In the genomic region with DNA sequence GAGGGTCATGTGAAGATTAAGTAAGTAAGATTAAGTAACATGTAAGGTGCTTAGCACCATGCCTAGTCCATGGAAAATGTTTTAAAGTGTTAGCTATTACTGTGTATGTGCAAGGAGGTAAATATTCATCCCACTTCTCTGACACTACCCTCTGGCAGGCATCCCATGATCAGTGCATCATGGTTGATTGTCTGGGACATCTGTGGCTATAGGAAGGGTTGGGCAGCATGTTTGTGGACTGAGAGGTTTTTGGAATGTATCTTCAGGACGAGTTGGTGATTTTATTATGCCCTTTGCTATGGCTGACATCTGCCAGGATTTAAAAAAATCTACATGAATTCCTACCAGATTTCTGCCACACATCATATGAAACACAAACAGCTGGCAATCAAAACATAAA, we compare ENCODE assay signal across 35 cellular contexts. TPM values are rescaled to one million over a fixed set of nuclear protein-coding genes. Genes with fewer than 3 reads are reported as not detected.
DNase-seq lines count a peak whose midpoint lies in the region; ATAC-seq and TF ChIP-seq lines count a peak whose summit lies in the region.
"Had no signal": no experiment of that assay in that cellular context is flagged by ENCODE, and none has a peak within 500 bp of the region (broad histone marks: within the 10 kb centered on the region; RNA-seq: fewer than 3 reads in every experiment).

No MANE protein-coding gene starts in this region.

- peak overlapping the region; percentile 2 for H3K4me2 ChIP-seq in mammary epithelial cell (ENCODE audit: insufficient read depth, low read depth, low read length)
- H3K4me2 ChIP-seq in SK-N-SH: peak overlapping the region; percentile 19; the same call in 1 of the 2 replicates

- in situ Hi-C loops in mammary epithelial cell (cut with MboI; ENCODE audit: low sequenced_read_pairs in 2 of 2): loop anchor here in 1 of 2 donors (25.0 kb wide), 1 partner anchor 179 kb away; a partner anchor contains a TSS
- in situ Hi-C loops in transverse colon (cut with MboI; ENCODE audit: low pct_ligation_motif_present in 1 of 4, low pct_unique_long_range_greater_than_20kb in 1 of 4, low sequenced_read_pairs in 3 of 4): no loop called here

- no peaks in the 10 kb centered on the region for H3K27me3 Mint-ChIP-seq in MCF 10A (ENCODE audit: insufficient read depth, unreplicated experiment)
- H3K27me3 Mint-ChIP-seq: activated CD4-positive, alpha-beta memory T cell treated with anti-CD3 and anti-CD28 coated beads for 36 hours; effector memory CD8-positive, alpha-beta T cell; stimulated activated naive CD8-positive, alpha-beta T cell treated with anti-CD3 and anti-CD28 coated beads, Interleukin-15, amount 100 ng/mL, for 72 hours; T-cell had no signal

- H3K36me3 Mint-ChIP-seq in MCF 10A (ENCODE audit: insufficient read depth, unreplicated experiment): no peaks in the 10 kb centered on the region
- H3K36me3 Mint-ChIP-seq: activated CD4-positive, alpha-beta memory T cell treated with anti-CD3 and anti-CD28 coated beads for 36 hours; CD8-positive, alpha-beta T cell; immature natural killer cell; T-cell had no signal

- 0% methylated on average over 1 of the region's 1 CpG for whole genome bisulfite sequencing in mammary epithelial cell (ENCODE audit: low coverage, missing lambda C conversion rate)
- WGBS in SK-N-SH (ENCODE audit: low lambda C conversion rate): 4% methylated on average over 1 of the region's 1 CpG
- WGBS in transverse colon (ENCODE audit: low coverage in 1 of 2), 2 donors: 29 to 36% methylated on average over 1 of the region's 1 CpG

- H3K4me3 Mint-ChIP-seq in MCF 10A (ENCODE audit: unreplicated experiment): no peak overlapping the region
- H3K4me3 Mint-ChIP-seq: activated CD4-positive, alpha-beta memory T cell treated with anti-CD3 and anti-CD28 coated beads for 36 hours; activated T-helper 1 cell treated with anti-CD3 and anti-CD28 coated beads, Interleukin-12 subunit alpha, Interleukin-12 subunit beta, Interleukin-2, Interleukin-4 antibody, amounts not matched to agents 30 ng/mL and 10 ng/mL and 1 ng/mL, durations not matched to agents 14 hours and 24 hours and 36 hours; CD8-positive, alpha-beta T cell; effector memory CD8-positive, alpha-beta T cell; immature natural killer cell; nephron; stimulated activated naive CD8-positive, alpha-beta T cell treated with anti-CD3 and anti-CD28 coated beads, Interleukin-15, amount 100 ng/mL, for 72 hours; T-cell had no signal

- CTCF ChIA-PET in mammary epithelial cell (lab: Charles Lee; ENCODE audit: low non-redundant PET) (interaction anchor here (0.6 to 0.7 kb wide), 2 partner anchors 13 to 342 kb away, joined by 5 to 6 read pairs; no protein-coding TSS in a partner anchor), MCF 10A (lab: Yijun Ruan, JAX) (interaction anchor here (0.6 to 1.3 kb wide), 6 partner anchors 9 to 291 kb away, joined by 3 to 5 read pairs (median 4); no protein-coding TSS in a partner anchor), SK-N-SH (lab: Yijun Ruan, JAX) (interaction anchor here (1.0 to 4.7 kb wide), 3 partner anchors 14 to 234 kb away, joined by 3 to 30 read pairs (median 4); no protein-coding TSS in a partner anchor)

- POLR2A ChIA-PET in MCF 10A (lab: Yijun Ruan, JAX): interaction anchor here (0.8 to 1.4 kb wide), 4 partner anchors 9 to 89 kb away, joined by 3 to 5 read pairs (median 3); no protein-coding TSS in a partner anchor
- POLR2A ChIA-PET in SK-N-SH (lab: Yijun Ruan, JAX): no interaction called here

- H4K20me1 ChIP-seq in mammary epithelial cell (ENCODE audit: insufficient read depth, low read length) (no peaks in the 10 kb centered on the region), SK-N-SH (ENCODE audit: insufficient read depth) (no peaks in the 10 kb centered on the region)

- dilution Hi-C loops in mammary epithelial cell (cut with HindIII; ENCODE audit: low sequenced_read_pairs): loop anchor here (10.0 kb wide), 2 partner anchors 181 to 239 kb away; a partner anchor contains a TSS

- intact Hi-C loops in mammary epithelial cell (cut with micrococcal nuclease): no loop called here
- intact Hi-C loops in MCF 10A (cut with micrococcal nuclease): no loop called here
- intact Hi-C loops in transverse colon (cut with DNase I; ENCODE audit: low total_unique reads): no loop called here

- H3K4me3 ChIP-seq in mammary epithelial cell (replicated peaks in 1 of 3; ENCODE audit: insufficient read depth in 1 of 3, low read depth in 2 of 3, low read length in 3 of 3): no peak overlapping the region
- H3K4me3 ChIP-seq in SK-N-SH (ENCODE audit: low read depth in 2 of 2, low read length in 1 of 2): no peak overlapping the region
- H3K4me3 ChIP-seq in transverse colon: no peak overlapping the region
- H3K4me3 ChIP-seq: breast epithelium, coronary artery, gastroesophageal sphincter, HAP-1 had no signal

- peaks cover 9% of the 10 kb centered on the region for H3K4me1 ChIP-seq in mammary epithelial cell (ENCODE audit: insufficient read depth, low read length)
- H3K4me1 ChIP-seq in SK-N-SH (ENCODE audit: control insufficient read depth in 1 of 2, insufficient read depth in 2 of 2, low read depth in 1 of 2, low read length in 1 of 2): no peaks in the 10 kb centered on the region; a peak in 1 of 4 replicates
- peaks cover 6% of the 10 kb centered on the region for H3K4me1 ChIP-seq in foreskin keratinocyte
- H3K4me1 ChIP-seq in transverse colon: peaks cover 0 to 20% (median 10%) of the 10 kb centered on the region in 4 donors
- H3K4me1 ChIP-seq: breast epithelium, gastroesophageal sphincter, HAP-1 had no signal

- H3K9ac ChIP-seq in mammary epithelial cell (ENCODE audit: insufficient read depth, low read length) (no peak overlapping the region), SK-N-SH (no peak overlapping the region)

- ATAC-seq in foreskin keratinocyte (peak; percentile 62), HG02885 (IDR thresholded peaks at IDR 0.05; ENCODE audit: poor library complexity, unreplicated experiment) (no peak)
- ATAC-seq: activated CD4-positive, CD25-positive, alpha-beta regulatory T cell treated with anti-CD3 and anti-CD28 coated beads, Interleukin-2, amount 50 U/mL, for 24 hours; CD8-positive, alpha-beta T cell; effector memory CD8-positive, alpha-beta T cell; esophagus mucosa; gastroesophageal sphincter; stimulated activated naive CD8-positive, alpha-beta T cell treated with anti-CD3 and anti-CD28 coated beads, Interleukin-15, amount 100 ng/mL, for 72 hours; T-cell had no signal

- H3K79me2 ChIP-seq in mammary epithelial cell (ENCODE audit: insufficient read depth, low read length) (no peaks in the 10 kb centered on the region), SK-N-SH (ENCODE audit: insufficient read depth) (no peaks in the 10 kb centered on the region)

- H3K4me1 Mint-ChIP-seq in MCF 10A (ENCODE audit: insufficient read depth, unreplicated experiment): peaks cover 19% of the 10 kb centered on the region
- H3K4me1 Mint-ChIP-seq: immature natural killer cell, nephron, T-cell had no signal

- TF ChIP-seq CTCF in mammary epithelial cell (conservative IDR thresholded peaks at IDR 0.05 in 1 of 2, IDR thresholded peaks at IDR 0.05 in 1 of 2; ENCODE audit: extremely low read depth in 1 of 2, insufficient read depth in 1 of 2, low read depth in 1 of 2, low read length in 2 of 2): no peak
- no peak for TF ChIP-seq CTCF in MCF 10A (IDR thresholded peaks at IDR 0.05; ENCODE audit: unreplicated experiment)
- no peak for TF ChIP-seq CTCF in SK-N-SH (IDR thresholded peaks at IDR 0.05)
- TF ChIP-seq CTCF in foreskin keratinocyte (conservative IDR thresholded peaks at IDR 0.05): no peak
- no peak for TF ChIP-seq CTCF in transverse colon (IDR thresholded peaks at IDR 0.05)

- TF ChIP-seq EP300 in SK-N-SH (IDR thresholded peaks at IDR 0.05; ENCODE audit: borderline replicate concordance in 1 of 2, low read depth in 1 of 2, low read length in 1 of 2): no peak
- TF ChIP-seq EP300 in transverse colon (IDR thresholded peaks at IDR 0.05; ENCODE audit: low read depth): no peak

- DNase-seq in mammary epithelial cell (peak; percentile 75), MCF 10A (ENCODE audit: unreplicated experiment) (no peak), SK-N-SH (no peak), foreskin keratinocyte (peak; percentile 51 to 85), transverse colon (peak; percentile 28), NCI-H187 treated with DMSO at 0.1 percent for 48 hours (lab: John Stamatoyannopoulos, UW) (no peak), caudate nucleus (lab: John Stamatoyannopoulos, UW) (no peak)
- DNase-seq: 8988T; activated CD4-positive, alpha-beta memory T cell treated with anti-CD3 and anti-CD28 coated beads for 36 hours; activated CD8-positive, alpha-beta memory T cell treated with anti-CD3 and anti-CD28 coated beads, Interleukin-2, amount 50 U/mL, for 4 hours; activated naive CD4-positive, alpha-beta T cell treated with anti-CD3 and anti-CD28 coated beads, Interleukin-2, amount 50 U/mL, for 16 hours; AML-193; amygdala; CD8-positive, alpha-beta T cell; DMS153; effector memory CD8-positive, alpha-beta T cell; GDM1; hypothalamus; immature natural killer cell; NCI-H1105; NCI-H1930; small intestine; stimulated activated CD4-positive, alpha-beta T cell treated with anti-CD3 and anti-CD28 coated beads, Interleukin-1b, Interleukin-23, amount 100 ng/mL, for 48 hours; stimulated activated CD8-positive, alpha-beta memory T cell treated with anti-CD3 and anti-CD28 coated beads, Interleukin-4, amount 100 ng/mL, for 48 hours; stimulated activated naive CD8-positive, alpha-beta T cell treated with anti-CD3 and anti-CD28 coated beads, Interleukin-15, amount 100 ng/mL, for 72 hours; T-cell had no signal

- TF ChIP-seq RAD21 in SK-N-SH (IDR thresholded peaks at IDR 0.05; ENCODE audit: low read length): no peak

- no peak overlapping the region for H3K27ac Mint-ChIP-seq in MCF 10A (ENCODE audit: low read depth, unreplicated experiment)
- H3K27ac Mint-ChIP-seq: activated CD4-positive, alpha-beta memory T cell treated with anti-CD3 and anti-CD28 coated beads for 36 hours; activated T-helper 1 cell treated with anti-CD3 and anti-CD28 coated beads, Interleukin-12 subunit alpha, Interleukin-12 subunit beta, Interleukin-2, Interleukin-4 antibody, amounts not matched to agents 30 ng/mL and 10 ng/mL and 1 ng/mL, durations not matched to agents 14 hours and 24 hours and 36 hours; CD8-positive, alpha-beta T cell; effector memory CD8-positive, alpha-beta T cell; immature natural killer cell; nephron; stimulated activated naive CD8-positive, alpha-beta T cell treated with anti-CD3 and anti-CD28 coated beads, Interleukin-15, amount 100 ng/mL, for 72 hours; T-cell had no signal

- no peaks in the 10 kb centered on the region for H3K27me3 ChIP-seq in mammary epithelial cell (ENCODE audit: insufficient read depth, low read length)
- H3K27me3 ChIP-seq in SK-N-SH (ENCODE audit: insufficient read depth): no peaks in the 10 kb centered on the region
- no peaks in the 10 kb centered on the region for H3K27me3 ChIP-seq in foreskin keratinocyte
- H3K27me3 ChIP-seq in transverse colon: no peaks in the 10 kb centered on the region
- H3K27me3 ChIP-seq: breast epithelium, gastroesophageal sphincter had no signal

- no peaks in the 10 kb centered on the region for H3K9me3 Mint-ChIP-seq in MCF 10A (ENCODE audit: unreplicated experiment)
- H3K9me3 Mint-ChIP-seq: activated CD4-positive, alpha-beta memory T cell treated with anti-CD3 and anti-CD28 coated beads for 36 hours; activated T-helper 1 cell treated with anti-CD3 and anti-CD28 coated beads, Interleukin-12 subunit alpha, Interleukin-12 subunit beta, Interleukin-2, Interleukin-4 antibody, amounts not matched to agents 30 ng/mL and 10 ng/mL and 1 ng/mL, durations not matched to agents 14 hours and 24 hours and 36 hours; CD8-positive, alpha-beta T cell; effector memory CD8-positive, alpha-beta T cell; immature natural killer cell; nephron; stimulated activated naive CD8-positive, alpha-beta T cell treated with anti-CD3 and anti-CD28 coated beads, Interleukin-15, amount 100 ng/mL, for 72 hours; T-cell had no signal

- H3K9me2 ChIP-seq in SK-N-SH: no peaks in the 10 kb centered on the region

- H3K27ac ChIP-seq in mammary epithelial cell (ENCODE audit: insufficient read depth, low read depth, low read length) (peak overlapping the region; percentile 79), SK-N-SH (ENCODE audit: low read depth in 2 of 2, low read length in 1 of 2) (no peak overlapping the region), foreskin keratinocyte (peak overlapping the region; percentile 28), transverse colon (peak overlapping the region; percentile 12 to 48 (median 38)), caudate nucleus (ENCODE audit: low read depth, low read length) (no peak overlapping the region)
- H3K27ac ChIP-seq: breast epithelium, coronary artery, gastroesophageal sphincter had no signal

- TF ChIP-seq POLR2A in transverse colon (IDR thresholded peaks at IDR 0.05): no peak

- BruUV-seq in mammary epithelial cell (replicated peaks; lab: Mats Ljungman, UMichigan) (no TSS peak), MCF 10A (replicated peaks; lab: Mats Ljungman, UMichigan) (no TSS peak)

- peaks cover 10% of the 10 kb centered on the region for H3F3A ChIP-seq in SK-N-SH (replicated peaks; ENCODE audit: insufficient read depth)

- H2AFZ ChIP-seq in mammary epithelial cell (ENCODE audit: low read depth, low read length) (no peak overlapping the region), SK-N-SH (ENCODE audit: low read depth) (no peak overlapping the region)

- H3K9me3 ChIP-seq in mammary epithelial cell (replicated peaks; ENCODE audit: insufficient read depth, low read length): no peaks in the 10 kb centered on the region
- no peaks in the 10 kb centered on the region for H3K9me3 ChIP-seq in SK-N-SH
- no peaks in the 10 kb centered on the region for H3K9me3 ChIP-seq in transverse colon
- H3K9me3 ChIP-seq: breast epithelium, gastroesophageal sphincter, HAP-1 had no signal

- H3K36me3 ChIP-seq in mammary epithelial cell (ENCODE audit: insufficient read depth, low read length) (no peaks in the 10 kb centered on the region), SK-N-SH (replicated peaks in 1 of 2; ENCODE audit: control insufficient read depth in 1 of 2, insufficient read depth in 2 of 2, low read length in 1 of 2) (no peaks in the 10 kb centered on the region), transverse colon (no peaks in the 10 kb centered on the region)
- H3K36me3 ChIP-seq: breast epithelium, gastroesophageal sphincter, HAP-1 had no signal

RNA-seq across cellular contexts. Expression of a gene that starts 6.5 kb away (rescaled TPM):
- total RNA-seq in mammary epithelial cell (10 to 100 TPM; 57.5 to 70.0 TPM), MCF 10A (2022) (68.7 and 84.2 TPM in 2 replicates), foreskin keratinocyte (34.5 and 36.9 TPM in 2 replicates), transverse colon (10 to 100 TPM; 27.5 to 92.4 (median 43.6) TPM)
- polyA plus RNA-seq in mammary epithelial cell (13.9 TPM), SK-N-SH (2012; rRNA removed) (5.9 and 7.4 TPM in 2 replicates), foreskin keratinocyte (4.1 and 4.5 TPM in 2 replicates)
- 73.7 TPM for polyA minus RNA-seq in mammary epithelial cell
- polyA plus RNA-seq in SK-N-SH (2012; cell fraction: cytosol; rRNA removed): 9.7 and 11.9 TPM in 2 replicates
- polyA plus RNA-seq in SK-N-SH (2012; cell fraction: nucleus; rRNA removed): 5.4 and 12.3 TPM in 2 replicates

Comparison
In these comparisons a context has a peak if more than half of its experiments do, and no peak if none do; other contexts are left out.
1. DNase-seq: peak in mammary epithelial cell (single experiment), foreskin keratinocyte (2 of 2) and transverse colon (single experiment); none in MCF 10A (single experiment), SK-N-SH (single experiment), NCI-H187 treated with DMSO at 0.1 percent for 48 hours (single experiment) and caudate nucleus (0 of 61).
2. H3K27ac ChIP-seq: peak in mammary epithelial cell (single experiment), foreskin keratinocyte (single experiment) and transverse colon (4 of 4); none in SK-N-SH (0 of 2) and caudate nucleus (single experiment).